25 cellular contexts compared by ENCODE assay signal in the genomic region with DNA sequence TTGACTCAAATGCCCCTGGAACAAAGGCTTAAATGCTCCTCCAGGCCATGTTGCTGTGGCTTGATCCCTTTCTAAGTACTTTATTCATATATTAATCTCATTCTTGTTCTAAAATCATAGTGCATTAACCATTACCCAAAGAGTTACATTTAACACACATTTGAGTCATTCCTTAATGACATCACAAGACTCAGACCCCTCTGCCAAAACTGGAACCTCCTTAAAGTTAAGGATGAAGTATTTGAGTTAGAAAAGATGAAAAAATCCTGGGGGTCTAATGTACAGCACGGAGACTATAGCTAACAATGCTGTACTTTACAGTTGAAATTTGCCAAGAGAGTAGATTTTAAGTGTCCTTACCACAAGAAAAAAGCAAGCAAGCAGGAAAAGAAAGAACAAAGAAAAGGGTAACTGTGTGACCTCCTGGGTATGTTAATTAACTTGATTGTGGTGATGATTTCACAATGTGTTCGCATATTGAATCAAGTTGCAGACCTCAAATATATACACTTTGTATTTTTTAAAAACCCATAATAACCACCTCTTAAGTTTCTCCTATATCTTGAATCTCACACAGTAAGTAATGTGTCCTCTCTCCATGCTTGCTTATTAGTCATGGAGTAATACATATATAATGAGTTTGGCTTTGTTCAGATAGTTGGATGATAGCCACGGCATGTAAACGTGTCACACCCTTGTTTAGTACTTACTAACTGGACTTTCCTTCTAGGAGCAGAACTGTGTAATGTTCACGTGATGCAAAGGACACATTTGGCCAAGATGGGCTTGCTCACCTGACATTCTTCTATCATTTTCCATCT.
A peak's percentile ranks its signal among the peaks of the same experiment; 100 is the strongest.
DNase-seq lines count a peak whose midpoint lies in the region; ATAC-seq and TF ChIP-seq lines count a peak whose summit lies in the region.
"Had no signal": no experiment of that assay in that cellular context is flagged by ENCODE, and none has a peak within 500 bp of the region (broad histone marks: within the 10 kb centered on the region; RNA-seq: fewer than 3 reads in every experiment).

No MANE protein-coding gene starts in this region.

- H3K4me3 Mint-ChIP-seq in neural crest cell: no peak overlapping the region
- H3K4me3 Mint-ChIP-seq: CD14-positive monocyte, neural progenitor cell had no signal

- no peak overlapping the region for H3K9ac ChIP-seq in smooth muscle cell (ENCODE audit: low read depth)
- H3K9ac ChIP-seq: neural progenitor cell had no signal

- no peaks in the 10 kb centered on the region for H3K36me3 ChIP-seq in smooth muscle cell (ENCODE audit: low read depth)
- H3K36me3 ChIP-seq: adrenal gland, neural progenitor cell, right lobe of liver, thoracic aorta had no signal

- no peak overlapping the region for H3K4me2 ChIP-seq in smooth muscle cell
- H3K4me2 ChIP-seq: neural progenitor cell had no signal

- no peak for ATAC-seq in HG03097 (IDR thresholded peaks at IDR 0.05; ENCODE audit: low FRiP score, unreplicated experiment)
- ATAC-seq: right lobe of liver; SK-N-SH treated with all-trans-retinoic acid at 6 μM for 48 hours; stimulated activated naive CD8-positive, alpha-beta T cell treated with anti-CD3 and anti-CD28 coated beads, Interleukin-15, Interleukin-2, amounts not matched to agents 100 U/mL and 50 U/mL, for 24 hours had no signal

- H3K79me2 ChIP-seq in smooth muscle cell (ENCODE audit: low read depth): no peaks in the 10 kb centered on the region

- H3K27ac Mint-ChIP-seq in neural crest cell (ENCODE audit: unreplicated experiment): peak overlapping the region; percentile 9
- H3K27ac Mint-ChIP-seq: CD14-positive monocyte, neural progenitor cell had no signal

- no peaks in the 10 kb centered on the region for H3K27me3 ChIP-seq in smooth muscle cell (ENCODE audit: low read depth)
- H3K27me3 ChIP-seq: adrenal gland, dorsolateral prefrontal cortex, neural progenitor cell, right lobe of liver had no signal

- WGBS in smooth muscle cell (ENCODE audit: low lambda C conversion rate): 90% methylated on average over 5 of the region's 5 CpGs

- no peaks in the 10 kb centered on the region for H3K4me1 ChIP-seq in smooth muscle cell (ENCODE audit: low read depth)
- H3K4me1 ChIP-seq: adrenal gland, neural progenitor cell, right lobe of liver had no signal

- H3F3A ChIP-seq in smooth muscle cell (ENCODE audit: low read depth): no peaks in the 10 kb centered on the region

- H2AFZ ChIP-seq in smooth muscle cell (ENCODE audit: low read depth): no peak overlapping the region
- H2AFZ ChIP-seq: neural progenitor cell had no signal

- no peaks in the 10 kb centered on the region for H3K9me3 ChIP-seq in smooth muscle cell (replicated peaks; ENCODE audit: low read depth)
- H3K9me3 ChIP-seq: adrenal gland, right lobe of liver, thoracic aorta had no signal

- peaks cover 26% of the 10 kb centered on the region for H3K4me1 Mint-ChIP-seq in neural crest cell
- H3K4me1 Mint-ChIP-seq: CD14-positive monocyte had no signal

- DNase-seq in Jurkat, Clone E6-1 (ENCODE audit: low read depth, low spot score): peak; percentile 18
- DNase-seq in astrocyte of the hippocampus (ENCODE audit: low read depth, low spot score) (peak; percentile 53), fibroblast of mammary gland (ENCODE audit: low read depth) (peak; percentile 52), neural crest cell (ENCODE audit: low read depth, low spot score) (no peak), NCI-H82 (lab: John Stamatoyannopoulos, UW) (no peak), smooth muscle cell (lab: John Stamatoyannopoulos, UW; ENCODE audit: unreplicated experiment) (no peak)
- DNase-seq: activated CD4-positive, alpha-beta T cell treated with anti-CD3 and anti-CD28 coated beads for 48 hours; activated naive CD4-positive, alpha-beta T cell treated with Interleukin-2 at 50 U/mL for 16 hours; activated T-cell treated with anti-CD3 and anti-CD28 coated beads, Interleukin-2, amount 50 U/mL, for 48 hours; adrenal gland; central memory CD4-positive, alpha-beta T cell; dorsolateral prefrontal cortex; KG1; kidney; NCI-H146; NCI-H510A treated with DMSO at 0.1 percent for 48 hours; posterior cingulate gyrus; right lobe of liver; stimulated activated naive CD8-positive, alpha-beta T cell treated with anti-CD3 and anti-CD28 coated beads, Interleukin-15, Interleukin-2, amounts not matched to agents 100 U/mL and 50 U/mL, for 24 hours had no signal

- H3K9me3 Mint-ChIP-seq in neural crest cell: peaks cover 5% of the 10 kb centered on the region

- H3K36me3 Mint-ChIP-seq in neural crest cell (ENCODE audit: low read depth): peaks cover 12% of the 10 kb centered on the region
- H3K36me3 Mint-ChIP-seq: CD14-positive monocyte had no signal

- no peak overlapping the region for H3K4me3 ChIP-seq in Jurkat, Clone E6-1 (ENCODE audit: low read length)
- H3K4me3 ChIP-seq in fibroblast of mammary gland (ENCODE audit: control insufficient read depth, low read depth, low read length) (no peak overlapping the region), smooth muscle cell (no peak overlapping the region)
- H3K4me3 ChIP-seq: adrenal gland, dorsolateral prefrontal cortex, lung, neural progenitor cell, right lobe of liver, thoracic aorta had no signal

- no peak overlapping the region for H3K27ac ChIP-seq in smooth muscle cell (ENCODE audit: low read depth)
- H3K27ac ChIP-seq: adrenal gland, dorsolateral prefrontal cortex, neural progenitor cell, right lobe of liver, thoracic aorta had no signal

- H3K27me3 Mint-ChIP-seq in neural crest cell (ENCODE audit: low read depth): no peaks in the 10 kb centered on the region

- no peaks in the 10 kb centered on the region for H4K20me1 ChIP-seq in smooth muscle cell (ENCODE audit: low read depth)

- no peak for TF ChIP-seq CTCF in fibroblast of mammary gland (conservative IDR thresholded peaks at IDR 0.05; ENCODE audit: control insufficient read depth, insufficient read depth, low read depth, low read length)
- no peak for TF ChIP-seq CTCF in neural crest cell (conservative IDR thresholded peaks at IDR 0.05)
- no peak for TF ChIP-seq CTCF in smooth muscle cell (IDR thresholded peaks at IDR 0.05; ENCODE audit: borderline replicate concordance, insufficient read depth, poor library complexity, severe bottlenecking)

Comparison
In these comparisons a context has a peak if more than half of its experiments do, and no peak if none do; other contexts are left out.
1. DNase-seq: peak in Jurkat, Clone E6-1 (single experiment), astrocyte of the hippocampus (single experiment) and fibroblast of mammary gland (single experiment); none in neural crest cell (single experiment), NCI-H82 (single experiment) and smooth muscle cell (single experiment).